9 cellular contexts compared by ENCODE assay signal in genomic region chr14:21748869-21749303, GRCh38.
DNase-seq lines count a peak whose midpoint lies in the region; ATAC-seq and TF ChIP-seq lines count a peak whose summit lies in the region.
"Had no signal": no experiment of that assay in that cellular context is flagged by ENCODE, and none has a peak within 500 bp of the region (broad histone marks: within the 10 kb centered on the region; RNA-seq: fewer than 3 reads in every experiment).

No MANE protein-coding gene starts in this region.

- ATAC-seq in heart right ventricle (peak in 2 of 8 donors; percentile 33 to 49), GM21447 (IDR thresholded peaks at IDR 0.05; ENCODE audit: unreplicated experiment) (no peak)

- H3K27me3 ChIP-seq in heart right ventricle (no peaks in the 10 kb centered on the region), SK-N-SH (ENCODE audit: insufficient read depth) (peaks cover 17% of the 10 kb centered on the region; the same call in 1 of the 2 replicates)

- no peaks in the 10 kb centered on the region for H3F3A ChIP-seq in SK-N-SH (replicated peaks; ENCODE audit: insufficient read depth)

- TF ChIP-seq CTCF in heart right ventricle (IDR thresholded peaks at IDR 0.05) (peak in 8 of 9 donors; percentile 20 to 69 (median 57)), SK-N-SH (IDR thresholded peaks at IDR 0.05) (peak; percentile 75)

- no peak for TF ChIP-seq EP300 in Ishikawa (IDR thresholded peaks at IDR 0.05; ENCODE audit: borderline replicate concordance)
- TF ChIP-seq EP300 in SK-N-SH (IDR thresholded peaks at IDR 0.05; ENCODE audit: borderline replicate concordance in 1 of 2, low read depth in 1 of 2, low read length in 1 of 2) = no peak

- H3K36me3 ChIP-seq in heart right ventricle = no peaks in the 10 kb centered on the region
- H3K36me3 ChIP-seq in SK-N-SH (replicated peaks in 1 of 2; ENCODE audit: control insufficient read depth in 1 of 2, insufficient read depth in 2 of 2, low read length in 1 of 2) = no peaks in the 10 kb centered on the region

- no peaks in the 10 kb centered on the region for H3K9me3 ChIP-seq in heart right ventricle
- H3K9me3 ChIP-seq in SK-N-SH = no peaks in the 10 kb centered on the region

- H3K4me1 ChIP-seq in heart right ventricle = no peaks in the 10 kb centered on the region
- H3K4me1 ChIP-seq in SK-N-SH (ENCODE audit: control insufficient read depth in 1 of 2, insufficient read depth in 2 of 2, low read depth in 1 of 2, low read length in 1 of 2) = no peaks in the 10 kb centered on the region; a peak in 1 of 4 replicates

- no peak overlapping the region for H3K4me2 ChIP-seq in SK-N-SH

- intact Hi-C loops in heart right ventricle (cut with DNase I) = no loop called here
- intact Hi-C loops in cardiac septum (cut with DNase I) = no loop called here

- DNase-seq in heart right ventricle (peak in 1 of 2 donors; percentile 7), cardiac septum (ENCODE audit: low spot score) (no peak), SK-N-SH (peak; percentile 23), amygdala (lab: John Stamatoyannopoulos, UW) (peak in 38 of 56 donors; percentile 0 to 80 (median 15)), iPS-NIHi11 (ENCODE audit: low spot score) (peak; percentile 55)
- DNase-seq in stimulated activated CD4-positive, alpha-beta T cell treated with anti-CD3 and anti-CD28 coated beads, Interleukin-4, amount 100 ng/mL, for 1 hour = peak; percentile 49
- DNase-seq: left cardiac atrium had no signal

- CTCF ChIA-PET in SK-N-SH (lab: Yijun Ruan, JAX) = interaction anchor here (0.7 to 1.5 kb wide), 11 partner anchors 10 to 101 kb away, joined by 3 to 9 read pairs (median 4); no protein-coding TSS in a partner anchor

- no peak overlapping the region for H3K27ac ChIP-seq in heart right ventricle
- H3K27ac ChIP-seq in SK-N-SH (ENCODE audit: low read depth in 2 of 2, low read length in 1 of 2) = no peak overlapping the region

- no peaks in the 10 kb centered on the region for H4K20me1 ChIP-seq in SK-N-SH (ENCODE audit: insufficient read depth)

- H3K4me3 ChIP-seq in heart right ventricle (no peak overlapping the region), SK-N-SH (ENCODE audit: low read depth in 2 of 2, low read length in 1 of 2) (peak overlapping the region in 1 of 2 experiments; percentile 40; a peak in 2 of 4 replicates)

- no peaks in the 10 kb centered on the region for H3K79me2 ChIP-seq in SK-N-SH (ENCODE audit: insufficient read depth)

- H3K9ac ChIP-seq in SK-N-SH = no peak overlapping the region

- WGBS in heart right ventricle, 2 donors = 11 to 15% methylated on average over 5 of the region's 5 CpGs
- 3% methylated on average over 5 of the region's 5 CpGs for WGBS in SK-N-SH (ENCODE audit: low lambda C conversion rate)

- TF ChIP-seq RAD21 in Ishikawa (IDR thresholded peaks at IDR 0.05; ENCODE audit: low read depth) (peak; percentile 35), SK-N-SH (IDR thresholded peaks at IDR 0.05; ENCODE audit: low read length) (no peak)

- no peaks in the 10 kb centered on the region for H3K9me2 ChIP-seq in SK-N-SH

- POLR2A ChIA-PET in SK-N-SH (lab: Yijun Ruan, JAX) = no interaction called here

- no peak overlapping the region for H2AFZ ChIP-seq in SK-N-SH (ENCODE audit: low read depth)

TF ChIP-seq in Ishikawa, 13 proteins besides CTCF, POLR2A, EP300 and RAD21 (continues in another document):
- no peak for TF ChIP-seq REST (IDR thresholded peaks at IDR 0.05; ENCODE audit: low read depth)
- no peak for TF ChIP-seq USF1 (IDR thresholded peaks at IDR 0.05)
- TF ChIP-seq NFIC (IDR thresholded peaks at IDR 0.05) = no peak
- TF ChIP-seq MAX (IDR thresholded peaks at IDR 0.05) = no peak
- no peak for TF ChIP-seq FOXM1 (IDR thresholded peaks at IDR 0.05; ENCODE audit: borderline replicate concordance, low read depth)
- no peak for TF ChIP-seq TEAD4 (IDR thresholded peaks at IDR 0.05)
- TF ChIP-seq ZBTB7A (IDR thresholded peaks at IDR 0.05; ENCODE audit: low read depth) = no peak
- TF ChIP-seq TCF12 (IDR thresholded peaks at IDR 0.05; ENCODE audit: low read depth) = no peak
- TF ChIP-seq EGR1 (IDR thresholded peaks at IDR 0.05) = no peak
- TF ChIP-seq CEBPB (IDR thresholded peaks at IDR 0.05) = no peak
- no peak for TF ChIP-seq CREB1 (IDR thresholded peaks at IDR 0.05; ENCODE audit: low read depth)

TF ChIP-seq in SK-N-SH, 30 proteins besides CTCF, POLR2A, EP300 and RAD21:
- TF ChIP-seq USF2 (IDR thresholded peaks at IDR 0.05; ENCODE audit: borderline replicate concordance, low read depth, low read length) = no peak
- TF ChIP-seq NFIC (IDR thresholded peaks at IDR 0.05; ENCODE audit: borderline replicate concordance) = no peak
- no peak for TF ChIP-seq JUND (IDR thresholded peaks at IDR 0.05)
- no peak for TF ChIP-seq CHD2 (IDR thresholded peaks at IDR 0.05; ENCODE audit: low read length, partially characterized antibody)
- no peak for TF ChIP-seq PBX3 (IDR thresholded peaks at IDR 0.05)
- TF ChIP-seq GATA2 (CRISPR knock-in tag; IDR thresholded peaks at IDR 0.05) = no peak
- no peak for TF ChIP-seq EZH2phosphoT487 (IDR thresholded peaks at IDR 0.05; ENCODE audit: borderline replicate concordance, low read depth)
- TF ChIP-seq RXRA (IDR thresholded peaks at IDR 0.05; ENCODE audit: borderline replicate concordance, low read depth) = no peak
- no peak for TF ChIP-seq TEAD4 (IDR thresholded peaks at IDR 0.05; ENCODE audit: borderline replicate concordance, insufficient read depth)
- no peak for TF ChIP-seq REST (IDR thresholded peaks at IDR 0.05; ENCODE audit: low read depth, low read length)
- TF ChIP-seq TAF1 (IDR thresholded peaks at IDR 0.05; ENCODE audit: borderline replicate concordance, low read depth, low read length) = no peak
- no peak for TF ChIP-seq SIN3A (IDR thresholded peaks at IDR 0.05; ENCODE audit: borderline replicate concordance, low read depth, low read length)
- TF ChIP-seq TCF12 (IDR thresholded peaks at IDR 0.05) = no peak
- TF ChIP-seq FOXJ3 (CRISPR knock-in tag; IDR thresholded peaks at IDR 0.05) = no peak
TF ChIP-seq in SK-N-SH: peak in this region for 0.
